ENCODE assay signal across 1 cellular context in the genomic region with DNA sequence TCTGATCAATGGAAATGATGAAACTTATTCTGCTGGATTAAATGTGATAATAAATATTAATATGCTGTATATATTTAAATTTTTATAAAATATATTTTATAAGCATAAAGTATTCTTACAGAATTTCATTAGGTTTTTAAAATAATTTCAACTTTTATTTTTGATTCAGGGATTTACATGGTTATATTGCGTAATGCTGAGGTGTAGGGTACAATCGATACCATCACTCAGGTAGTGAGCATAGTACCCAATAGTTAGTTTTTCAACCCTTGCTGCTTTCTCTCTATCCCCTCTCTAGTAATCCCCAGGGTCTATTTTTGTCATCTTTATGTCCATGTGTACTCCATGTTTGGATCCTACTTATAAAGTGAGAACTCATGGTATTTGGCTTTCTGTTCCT.
TF ChIP-seq lines count a peak whose summit lies in the region.

No MANE protein-coding gene starts in this region.

TF ChIP-seq in HepG2, 621 proteins besides CTCF, POLR2A, EP300 and RAD21 (continued from another document):
- no peak for TF ChIP-seq ZNF280B (CRISPR knock-in tag; IDR thresholded peaks at IDR 0.05; ENCODE audit: borderline replicate concordance)
